16 cellular contexts compared by ENCODE assay signal in genomic region chr16:86515420-86515779, GRCh38. TPM values are rescaled to one million over a fixed set of nuclear protein-coding genes. Genes with fewer than 3 reads are reported as not detected.
A peak's percentile ranks its signal among the peaks of the same experiment; 100 is the strongest.
DNase-seq lines count a peak whose midpoint lies in the region; TF ChIP-seq lines count a peak whose summit lies in the region.
"Had no signal": no experiment of that assay in that cellular context is flagged by ENCODE, and none has a peak within 500 bp of the region (broad histone marks: within the 10 kb centered on the region; RNA-seq: fewer than 3 reads in every experiment).

No MANE protein-coding gene starts in this region.

- peaks cover 6% of the 10 kb centered on the region for H3F3A ChIP-seq in smooth muscle cell (ENCODE audit: low read depth)

- in situ Hi-C loops in KBM-7 (cut with MboI; ENCODE audit: low pct_unique_long_range_greater_than_20kb, low sequenced_read_pairs): loop anchor here (10.0 to 25.0 kb wide), 2 partner anchors 441 to 703 kb away; no protein-coding TSS in a partner anchor

- DNase-seq in coronary artery (ENCODE audit: low spot score) (no peak), iris pigment epithelial cell (ENCODE audit: low read depth) (peak; percentile 41), smooth muscle cell (lab: John Stamatoyannopoulos, UW; ENCODE audit: unreplicated experiment) (no peak), KBM-7 (no peak), NCI-H2107 (lab: John Stamatoyannopoulos, UW) (no peak), NCI-H524 treated with DMSO at 0.1 percent for 48 hours (lab: John Stamatoyannopoulos, UW) (no peak), iPS-NIHi11 (ENCODE audit: low spot score) (no peak)
- DNase-seq: activated CD8-positive, alpha-beta memory T cell treated with anti-CD3 and anti-CD28 coated beads, Interleukin-2, amount 50 U/mL, for 48 hours; activated naive CD8-positive, alpha-beta T cell treated with anti-CD3 and anti-CD28 coated beads, Interleukin-2, amount 10 ng/mL, durations not matched to agents 7 days and 5 days; cerebellar nuclear complex; NCI-H1092 treated with DMSO at 0.1 percent for 48 hours; NCI-H446; stimulated activated CD4-positive, alpha-beta T cell treated with anti-CD3 and anti-CD28 coated beads, Interleukin-2, amount 100 ng/mL, for 24 hours had no signal

- peaks cover 17% of the 10 kb centered on the region for H3K4me1 ChIP-seq in HUES48 (ENCODE audit: control insufficient read depth, insufficient read depth, low read length)
- H3K4me1 ChIP-seq in smooth muscle cell (ENCODE audit: low read depth): peaks cover 6% of the 10 kb centered on the region

- peaks cover 59% of the 10 kb centered on the region for H3K79me2 ChIP-seq in smooth muscle cell (ENCODE audit: low read depth)

- no peak for TF ChIP-seq CTCF in coronary artery (IDR thresholded peaks at IDR 0.05)
- no peak for TF ChIP-seq CTCF in smooth muscle cell (IDR thresholded peaks at IDR 0.05; ENCODE audit: borderline replicate concordance, insufficient read depth, poor library complexity, severe bottlenecking)

- H3K4me3 ChIP-seq in HUES48 (ENCODE audit: low read depth, low read length): peak overlapping the region; percentile 33
- H3K4me3 ChIP-seq in coronary artery: peak overlapping the region; percentile 26
- H3K4me3 ChIP-seq in smooth muscle cell: peak overlapping the region; percentile 73
- H3K4me3 ChIP-seq: BLaER1 had no signal

- peaks cover 99% of the 10 kb centered on the region for H3K27me3 ChIP-seq in HUES48 (ENCODE audit: control insufficient read depth, insufficient read depth, low read length)
- peaks cover 44% of the 10 kb centered on the region for H3K27me3 ChIP-seq in smooth muscle cell (ENCODE audit: low read depth)

- H3K27ac ChIP-seq in HUES48 (ENCODE audit: low read depth, low read length) (no peak overlapping the region), coronary artery (no peak overlapping the region), smooth muscle cell (ENCODE audit: low read depth) (peak overlapping the region; percentile 83)
- H3K27ac ChIP-seq: BLaER1, epithelial cell of prostate had no signal

- no peaks in the 10 kb centered on the region for H3K36me3 ChIP-seq in HUES48 (ENCODE audit: control insufficient read depth, insufficient read depth, low read length)
- H3K36me3 ChIP-seq in smooth muscle cell (ENCODE audit: low read depth): no peaks in the 10 kb centered on the region
- H3K36me3 ChIP-seq: BLaER1 had no signal

- no peak overlapping the region for H3K9ac ChIP-seq in HUES48 (ENCODE audit: low read depth, low read length)
- peak overlapping the region; percentile 85 for H3K9ac ChIP-seq in smooth muscle cell (ENCODE audit: low read depth)
- H3K9ac ChIP-seq: BLaER1 had no signal

- 3% methylated on average over 28 of the region's 29 CpGs for WGBS in smooth muscle cell (ENCODE audit: low lambda C conversion rate)

- H4K20me1 ChIP-seq in smooth muscle cell (ENCODE audit: low read depth): peaks cover 52% of the 10 kb centered on the region

- peak overlapping the region; percentile 89 for H3K4me2 ChIP-seq in smooth muscle cell
- H3K4me2 ChIP-seq: BLaER1 had no signal

- H3K9me3 ChIP-seq in HUES48 (ENCODE audit: control insufficient read depth, insufficient read depth, low read length) (no peaks in the 10 kb centered on the region), smooth muscle cell (replicated peaks; ENCODE audit: low read depth) (no peaks in the 10 kb centered on the region)
- H3K9me3 ChIP-seq: BLaER1 had no signal

- H2AFZ ChIP-seq in smooth muscle cell (ENCODE audit: low read depth): no peak overlapping the region

RNA-seq across cellular contexts. Expression of gene FOXF1, which starts 5.1 kb away (rescaled TPM):
- total RNA-seq in smooth muscle cell: 15.6 and 24.7 TPM in 2 replicates
- polyA plus RNA-seq in smooth muscle cell: 30.5 and 31.5 TPM in 2 replicates
- total RNA-seq: activated naive CD8-positive, alpha-beta T cell treated with anti-CD3 and anti-CD28 coated beads, Interleukin-2, amount 10 ng/mL, durations not matched to agents 7 days and 5 days had no signal

RNA-seq across cellular contexts. Expression of gene MTHFSD, which starts 39.6 kb away (rescaled TPM):
- total RNA-seq in smooth muscle cell: 14.7 and 23.0 TPM in 2 replicates
- polyA plus RNA-seq in smooth muscle cell: 13.3 and 16.5 TPM in 2 replicates

RNA-seq across cellular contexts. Expression of gene FOXC2, which starts 51.2 kb away (rescaled TPM):
- total RNA-seq in smooth muscle cell: 2.7 and 2.8 TPM in 2 replicates
- 18.0 and 18.1 TPM in 2 replicates for polyA plus RNA-seq in smooth muscle cell
- total RNA-seq: activated naive CD8-positive, alpha-beta T cell treated with anti-CD3 and anti-CD28 coated beads, Interleukin-2, amount 10 ng/mL, durations not matched to agents 7 days and 5 days had no signal
